ENCODE assay signal across 8 cellular contexts in genomic region chr10:63133787-63134557, GRCh38. TPM values are rescaled to one million over a fixed set of nuclear protein-coding genes. Genes with fewer than 3 reads are reported as not detected.
DNase-seq lines count a peak whose midpoint lies in the region; ATAC-seq, FAIRE-seq and TF ChIP-seq lines count a peak whose summit lies in the region.

No MANE protein-coding gene starts in this region.

- DNase-seq in CD8-positive, alpha-beta T cell = no peak
- DNase-seq in KG1 (lab: John Stamatoyannopoulos, UW) = peak; percentile 37
- DNase-seq in GM12878 (ENCODE audit: low read depth, low spot score) = no peak
- no peak for DNase-seq in kidney
- no peak for DNase-seq in testis
- no peak for DNase-seq in mesenteric fat pad (ENCODE audit: low spot score)

- peak overlapping the region; percentile 96 for H3K27ac ChIP-seq in CD8-positive, alpha-beta T cell (ENCODE audit: low read depth, low read length)
- H3K27ac ChIP-seq in GM12878 (ENCODE audit: control insufficient read depth, insufficient read depth) (peak overlapping the region; percentile 94), kidney (ENCODE audit: low read depth in 2 of 2, low read length in 2 of 2) (peak overlapping the region; percentile 91), testis (peak overlapping the region; percentile 91 to 92)

- RAD21 ChIA-PET in GM12878 (lab: Charles Lee; ENCODE audit: unreplicated experiment) = interaction anchor here (0.5 to 2.7 kb wide), 11 partner anchors 11 to 754 kb away, joined by 3 to 14 read pairs (median 3); no protein-coding TSS in a partner anchor

- H3K4me3 Mint-ChIP-seq in CD8-positive, alpha-beta T cell = peak overlapping the region; percentile 91

- H3K9ac ChIP-seq in GM12878 (ENCODE audit: control insufficient read depth, insufficient read depth, low read length) = peak overlapping the region; percentile 89
- H3K9ac ChIP-seq in kidney (ENCODE audit: low read length in 2 of 2) = peak overlapping the region; percentile 50 to 96

- peaks cover 2% of the 10 kb centered on the region for H3K9me3 Mint-ChIP-seq in CD8-positive, alpha-beta T cell

- H3K79me2 ChIP-seq in GM12878 (ENCODE audit: control insufficient read depth, insufficient read depth, low read length) = peaks cover 54% of the 10 kb centered on the region

- peaks cover 42% of the 10 kb centered on the region for H3K4me1 Mint-ChIP-seq in CD8-positive, alpha-beta T cell (ENCODE audit: low read depth)

- peaks cover 1% of the 10 kb centered on the region for H3K27me3 Mint-ChIP-seq in CD8-positive, alpha-beta T cell (ENCODE audit: low read depth)

- in situ Hi-C loops in GM12878 (cut with MboI) = no loop called here

- no peaks in the 10 kb centered on the region for H3K27me3 ChIP-seq in CD8-positive, alpha-beta T cell (ENCODE audit: insufficient read depth, low read length)
- H3K27me3 ChIP-seq in GM12878 (replicated peaks in 1 of 2; ENCODE audit: control insufficient read depth in 2 of 2, insufficient read depth in 2 of 2, low read length in 1 of 2) (no peaks in the 10 kb centered on the region), testis (no peaks in the 10 kb centered on the region)

- BruUV-seq in GM12878 (replicated peaks; lab: Mats Ljungman, UMichigan) = no TSS peak

- TF ChIP-seq EP300 in GM12878 (IDR thresholded peaks at IDR 0.05; ENCODE audit: borderline replicate concordance in 1 of 2, control insufficient read depth in 1 of 2, low read depth in 2 of 2, low read length in 2 of 2) = no peak

- no peak for TF ChIP-seq CTCF in CD8-positive, alpha-beta T cell (IDR thresholded peaks at IDR 0.05)
- no peak for TF ChIP-seq CTCF in GM12878 (IDR thresholded peaks at IDR 0.05 in 2 of 3, conservative IDR thresholded peaks at IDR 0.05 in 1 of 3; ENCODE audit: control insufficient read depth in 2 of 3, extremely low read depth in 1 of 3, insufficient read depth in 1 of 3, low read depth in 3 of 3, low read length in 3 of 3)
- TF ChIP-seq CTCF in kidney (IDR thresholded peaks at IDR 0.05; ENCODE audit: borderline replicate concordance, extremely low read depth, insufficient read depth) = no peak
- TF ChIP-seq CTCF in testis (IDR thresholded peaks at IDR 0.05) = no peak

- peak overlapping the region; percentile 97 for H3K27ac Mint-ChIP-seq in CD8-positive, alpha-beta T cell

- peak overlapping the region; percentile 96 for H3K4me3 ChIP-seq in CD8-positive, alpha-beta T cell (ENCODE audit: low read depth, low read length)
- peak overlapping the region; percentile 89 for H3K4me3 ChIP-seq in GM12878
- H3K4me3 ChIP-seq in kidney (ENCODE audit: low read length in 2 of 2) = peak overlapping the region; percentile 91 to 97
- H3K4me3 ChIP-seq in testis = peak overlapping the region; percentile 90 to 99

- no peak for TF ChIP-seq RAD21 in GM12878 (IDR thresholded peaks at IDR 0.05; ENCODE audit: insufficient read depth, low read depth, low read length)

- H3K4me2 ChIP-seq in GM12878 (ENCODE audit: control insufficient read depth, insufficient read depth) = peak overlapping the region; percentile 36

- POLR2A ChIA-PET in CD8-positive, alpha-beta T cell (lab: Charles Lee) = interaction anchor here (0.9 to 2.4 kb wide), 8 partner anchors 7 to 455 kb away, joined by 3 to 9 read pairs (median 6); partner anchors contain the start of gene EGR2
- POLR2A ChIA-PET in GM12878 (lab: Charles Lee) = interaction anchor here (0.6 to 2.8 kb wide), 5 partner anchors 8 to 495 kb away, joined by 3 to 15 read pairs (median 8); no protein-coding TSS in a partner anchor

- ATAC-seq in CD8-positive, alpha-beta T cell = no peak
- peak; percentile 86 for ATAC-seq in GM12878
- ATAC-seq in GM18505 (IDR thresholded peaks at IDR 0.05; ENCODE audit: unreplicated experiment) = no peak
- ATAC-seq in GM21515 (IDR thresholded peaks at IDR 0.05; ENCODE audit: unreplicated experiment) = no peak

- H3K4me1 ChIP-seq in CD8-positive, alpha-beta T cell (ENCODE audit: insufficient read depth, low read length) = peaks cover 41% of the 10 kb centered on the region
- peaks cover 6% of the 10 kb centered on the region; the same call in 1 of the 2 replicates for H3K4me1 ChIP-seq in GM12878 (ENCODE audit: control insufficient read depth, insufficient read depth, low read length)
- H3K4me1 ChIP-seq in kidney (ENCODE audit: control insufficient read depth in 1 of 2, insufficient read depth in 1 of 2, low read depth in 1 of 2, low read length in 2 of 2) = peaks cover 5 to 8% of the 10 kb centered on the region in 2 donors
- H3K4me1 ChIP-seq in testis = peaks cover 12% of the 10 kb centered on the region

- FAIRE-seq in GM12878 (lab: Jason Lieb, UNC) (no peak), kidney (lab: Jason Lieb, UNC) (no peak)

- H3K36me3 ChIP-seq in CD8-positive, alpha-beta T cell (ENCODE audit: insufficient read depth, low read length) = no peaks in the 10 kb centered on the region
- H3K36me3 ChIP-seq in GM12878 (ENCODE audit: control insufficient read depth in 2 of 2, insufficient read depth in 2 of 2, low read length in 1 of 2) = no peaks in the 10 kb centered on the region
- H3K36me3 ChIP-seq in kidney (ENCODE audit: control insufficient read depth in 1 of 2, insufficient read depth in 2 of 2, low read length in 2 of 2) = no peaks in the 10 kb centered on the region
- H3K36me3 ChIP-seq in testis (ENCODE audit: low read depth, missing control alignments) = no peaks in the 10 kb centered on the region

- SMC1A ChIA-PET in GM12878 (lab: Charles Lee; ENCODE audit: uncharacterized antibody, unreplicated experiment) = interaction anchor here (0.7 to 7.0 kb wide), 14 partner anchors 13 to 523 kb away, joined by 3 to 53 read pairs (median 3); no protein-coding TSS in a partner anchor

- CTCF ChIA-PET in CD8-positive, alpha-beta T cell (lab: Charles Lee) = interaction anchor here (0.8 to 2.1 kb wide), 6 partner anchors 8 to 587 kb away, joined by 3 to 8 read pairs (median 4); no protein-coding TSS in a partner anchor
- CTCF ChIA-PET in GM12878 (lab: Yijun Ruan, JAX) = interaction anchor here (0.6 to 7.8 kb wide), 8 partner anchors 8 to 586 kb away, joined by 3 to 71 read pairs (median 4); no protein-coding TSS in a partner anchor

- no peaks in the 10 kb centered on the region; the same call in 1 of the 2 replicates for H4K20me1 ChIP-seq in GM12878 (ENCODE audit: control insufficient read depth, insufficient read depth)

- 2% methylated on average over 11 of the region's 11 CpGs for WGBS in GM12878 (ENCODE audit: insufficient coverage, insufficient replicate concordance, low lambda C conversion rate, missing lambda C conversion rate)
- 6 to 7% methylated on average over 11 of the region's 11 CpGs for WGBS in testis, 2 donors

- H3K9me3 ChIP-seq in CD8-positive, alpha-beta T cell (ENCODE audit: low read length) = no peaks in the 10 kb centered on the region
- H3K9me3 ChIP-seq in GM12878 (replicated peaks; ENCODE audit: control insufficient read depth, insufficient read depth, low read length) = no peaks in the 10 kb centered on the region; the same call in 2 of the 3 replicates
- H3K9me3 ChIP-seq in kidney (ENCODE audit: control insufficient read depth in 1 of 2, low read length in 2 of 2) = no peaks in the 10 kb centered on the region
- no peaks in the 10 kb centered on the region for H3K9me3 ChIP-seq in testis

- intact Hi-C loops in CD8-positive, alpha-beta T cell (cut with DNase I, micrococcal nuclease) = loop anchor here (1.0 to 10.0 kb wide), 14 partner anchors 13 to 1231 kb away; partner anchors contain the start of genes ADO (in 2 of the 2), EGR2 (in 2 of the 2) and REEP3 (in 1 of the 2)
- intact Hi-C loops in GM12878 (cut with micrococcal nuclease; ENCODE audit: unreplicated experiment) = loop anchor here (10.0 kb wide), 1 partner anchor 449 kb away; no protein-coding TSS in a partner anchor
- intact Hi-C loops in kidney (cut with DNase I) = no loop called here
- intact Hi-C loops in testis (cut with DNase I; ENCODE audit: low total_unique reads) = loop anchor here (10.0 kb wide), 1 partner anchor 319 kb away; the partner anchor contains the start of gene EGR2

- peak overlapping the region; percentile 59; the same call in 1 of the 2 replicates for H2AFZ ChIP-seq in GM12878 (ENCODE audit: control insufficient read depth, low read depth, low read length)

- H3K36me3 Mint-ChIP-seq in CD8-positive, alpha-beta T cell = peaks cover 10% of the 10 kb centered on the region

- TF ChIP-seq POLR2A in GM12878 (IDR thresholded peaks at IDR 0.05; ENCODE audit: low read depth, low read length) = no peak
- TF ChIP-seq POLR2A in testis (IDR thresholded peaks at IDR 0.05) = no peak
- TF ChIP-seq POLR2A in GM18505 (IDR thresholded peaks at IDR 0.05; ENCODE audit: borderline replicate concordance, extremely low read depth, insufficient read depth, insufficient read length) = no peak

TF ChIP-seq in GM12878, 131 proteins besides CTCF, POLR2A, EP300 and RAD21 (continues in another document):
- TF ChIP-seq EGR1 (IDR thresholded peaks at IDR 0.05; ENCODE audit: borderline replicate concordance in 1 of 2, low read depth in 2 of 2, low read length in 2 of 2) = peak in 1 of 2 experiments; percentile 37; a peak in 1 of 3 replicates
- TF ChIP-seq CREM (IDR thresholded peaks at IDR 0.05; ENCODE audit: low read depth) = 0 out of 2 replicates have a peak, but pooled peaks have one; percentile 30
- TF ChIP-seq IKZF1 (conservative IDR thresholded peaks at IDR 0.05) = 0 out of 2 replicates have a peak, but pooled peaks have one; percentile 34
- TF ChIP-seq BRCA1 (IDR thresholded peaks at IDR 0.05; ENCODE audit: low read depth, low read length) = no peak

RNA-seq across cellular contexts. Expression of gene NRBF2, which starts 0.8 kb away (rescaled TPM):
- total RNA-seq in CD8-positive, alpha-beta T cell = 10 to 100 TPM; 26.6 to 29.1 TPM
- 13.4 and 14.2 TPM in 2 replicates for total RNA-seq in GM12878 (2013; cell fraction: nucleolus; rRNA removed)
- total RNA-seq in GM12878 (2014; rRNA removed) (18.8 and 20.4 TPM in 2 replicates), GM12878 (2014; rRNA removed; fragmentation: Illumina TruSeq; extraction: Trizol) (26.6 and 27.3 TPM in 2 replicates), GM12878 (2021) (17.8 and 20.4 TPM in 2 replicates), kidney (15.8 TPM), testis (10 to 100 TPM; 16.9 to 20.0 TPM), mesenteric fat pad (25.0 TPM)
- polyA plus RNA-seq in GM12878 (2011; ENCODE audit: low read depth) = 15.7 TPM
- polyA plus RNA-seq in GM12878 (2011; rRNA removed) (26.3 and 32.1 TPM in 2 replicates), GM12878 (2014; fragmentation: Illumina TruSeq; extraction: Trizol) (28.2 and 30.1 TPM in 2 replicates), GM12878 (2014; fragmentation: Nextera tagmentation; extraction: Ambion mirVana) (10 to 100 TPM; 33.2 to 35.0 TPM), GM12878 (2014; rRNA removed) (19.2 and 19.8 TPM in 2 replicates), GM12878 (2016; fragmentation: Nextera tagmentation; extraction: Ambion mirVana) (10 to 100 TPM; 34.7 to 39.8 TPM), kidney (ENCODE audit: insufficient read depth, low read depth, low replicate concordance) (11.2 TPM), testis (ENCODE audit: insufficient read depth, low read depth, low replicate concordance) (18.9 TPM)
- 11.6 and 11.7 TPM in 2 replicates for polyA plus RNA-seq in GM12878 (2011; cell fraction: cytosol; rRNA removed)
- polyA plus RNA-seq in GM12878 (2011; cell fraction: nucleus; rRNA removed) = 6.9 and 8.9 TPM in 2 replicates
- polyA plus RNA-seq in GM12878 (2012) = 21.3 and 22.5 TPM in 2 replicates
- 9.8 and 11.0 TPM in 2 replicates for polyA minus RNA-seq in GM12878 (2011; rRNA and poly(A)+ RNA removed)
- 7.2 and 8.3 TPM in 2 replicates for polyA minus RNA-seq in GM12878 (2011; cell fraction: cytosol; rRNA and poly(A)+ RNA removed)
- polyA minus RNA-seq in GM12878 (2011; cell fraction: nucleus; rRNA and poly(A)+ RNA removed) = 4.2 and 7.8 TPM in 2 replicates
